Comparison of ENCODE assay signal across 9 cellular contexts in genomic region chr5:127028822-127029457, GRCh38. TPM values are rescaled to one million over a fixed set of nuclear protein-coding genes. Genes with fewer than 3 reads are reported as not detected.
DNase-seq lines count a peak whose midpoint lies in the region; ATAC-seq, FAIRE-seq and TF ChIP-seq lines count a peak whose summit lies in the region.
"Had no signal": no experiment of that assay in that cellular context is flagged by ENCODE, and none has a peak within 500 bp of the region (broad histone marks: within the 10 kb centered on the region; RNA-seq: fewer than 3 reads in every experiment).

No MANE protein-coding gene starts in this region.

- peaks cover 27% of the 10 kb centered on the region for H3K79me2 ChIP-seq in GM23338 (replicated peaks; ENCODE audit: insufficient read depth)

- intact Hi-C loops in sciatic nerve (cut with DNase I), result no loop called here

- peaks cover 41% of the 10 kb centered on the region for H3K27me3 ChIP-seq in GM23338 (ENCODE audit: insufficient read depth)

- H4K20me1 ChIP-seq in GM23338 (replicated peaks; ENCODE audit: insufficient read depth), result peaks cover 6% of the 10 kb centered on the region; the same call in 1 of the 2 replicates

- TF ChIP-seq CTCF in GM23338 (conservative IDR thresholded peaks at IDR 0.05; ENCODE audit: low read depth in 2 of 2), result no peak
- no peak for TF ChIP-seq CTCF in fibroblast of the aortic adventitia (IDR thresholded peaks at IDR 0.05; ENCODE audit: insufficient read depth, low read length)

- ATAC-seq in GM23338 (no peak), sciatic nerve (no peak), HG02571 (IDR thresholded peaks at IDR 0.05; ENCODE audit: unreplicated experiment) (no peak)

- peak; percentile 43 for DNase-seq in ACHN
- no peak for DNase-seq in GM23338 (ENCODE audit: low spot score)
- DNase-seq in SK-N-DZ (ENCODE audit: low spot score), result peak; percentile 62
- peak; percentile 34 for DNase-seq in fibroblast of the aortic adventitia (ENCODE audit: low read depth)
- peak; percentile 58 for DNase-seq in sciatic nerve (ENCODE audit: low spot score)
- DNase-seq in activated CD4-positive, CD25-positive, alpha-beta regulatory T cell treated with anti-CD3 and anti-CD28 coated beads, Interleukin-2, amount 50 U/mL, for 72 hours, result no peak
- DNase-seq in H54 (ENCODE audit: insufficient read length, low spot score), result no peak

- no peaks in the 10 kb centered on the region for H3K36me3 ChIP-seq in GM23338 (ENCODE audit: insufficient read depth)

- peaks cover 20% of the 10 kb centered on the region for H3K27me3 Mint-ChIP-seq in GM23338 (ENCODE audit: insufficient read depth, low read depth, poor library complexity)

- no peak overlapping the region for H3K27ac ChIP-seq in GM23338 (ENCODE audit: low read depth)

- H3K4me3 ChIP-seq in GM23338 (peak overlapping the region; percentile 76), fibroblast of the aortic adventitia (ENCODE audit: low read depth, low read length) (peak overlapping the region; percentile 96)

- H3K4me1 ChIP-seq in GM23338 (ENCODE audit: insufficient read depth), result peaks cover 32% of the 10 kb centered on the region

- no peak for TF ChIP-seq POLR2A in H54 (IDR thresholded peaks at IDR 0.05; ENCODE audit: low read depth, low read length)

- H3K36me3 Mint-ChIP-seq in GM23338 (ENCODE audit: low read depth), result no peaks in the 10 kb centered on the region

- peaks cover 5% of the 10 kb centered on the region; the same call in 1 of the 2 replicates for H3K9me2 ChIP-seq in GM23338 (ENCODE audit: insufficient read depth)

- H3K4me3 Mint-ChIP-seq in GM23338, result peak overlapping the region; percentile 83

- no peak overlapping the region for H3K27ac Mint-ChIP-seq in GM23338

- 0 out of 3 replicates have a peak, but pooled peaks cover 2% of the 10 kb centered on the region for H3K9me3 Mint-ChIP-seq in GM23338
- H3K9me3 Mint-ChIP-seq: dendritic cell treated with granulocyte-macrophage colony-stimulating factor and Interleukin-4, amounts not matched to agents 40 ng/mL and 50 ng/mL, for 4 days had no signal

- peaks cover 31% of the 10 kb centered on the region for H3K4me1 Mint-ChIP-seq in GM23338

- no peak for FAIRE-seq in H54 (lab: Jason Lieb, UNC)

- in situ Hi-C loops in ACHN (cut with HindIII; ENCODE audit: low pct_ligation_motif_present, low pct_unique_long_range_greater_than_20kb, low sequenced_read_pairs), result no loop called here

- peak overlapping the region; percentile 91 for H3K4me2 ChIP-seq in GM23338

- peaks cover 8% of the 10 kb centered on the region for H3F3A ChIP-seq in GM23338 (replicated peaks; ENCODE audit: low read depth)

- H2AFZ ChIP-seq in GM23338, result no peak overlapping the region

TF ChIP-seq in GM23338, 12 proteins besides CTCF, POLR2A, EP300 and RAD21 (continues in another document):
- TF ChIP-seq REST (IDR thresholded peaks at IDR 0.05; ENCODE audit: unreplicated experiment) (no peak), CREB1 (CRISPR knock-in tag; IDR thresholded peaks at IDR 0.05; ENCODE audit: low read depth) (no peak), ZNF114 (CRISPR knock-in tag; IDR thresholded peaks at IDR 0.05) (no peak), NANOG (IDR thresholded peaks at IDR 0.05; ENCODE audit: borderline replicate concordance) (no peak), ETS1 (IDR thresholded peaks at IDR 0.05) (no peak), JUNB (IDR thresholded peaks at IDR 0.05; ENCODE audit: unreplicated experiment) (no peak), STAT1 (IDR thresholded peaks at IDR 0.05; ENCODE audit: unreplicated experiment) (no peak), EZH2phosphoT487 (IDR thresholded peaks at IDR 0.05; ENCODE audit: unreplicated experiment) (no peak)

RNA-seq across cellular contexts. Expression of gene MARCHF3, which starts 1.4 kb away (rescaled TPM):
- 12.5 and 12.7 TPM in 2 replicates for total RNA-seq in GM23338 (2014; rRNA removed; shearing (Covaris generic))
- 7.0 and 8.7 TPM in 2 replicates for polyA plus RNA-seq in GM23338 (2016; fragmentation: Nextera tagmentation; extraction: Ambion mirVana)
- polyA plus RNA-seq in SK-N-DZ (2014; cell fraction: cytosol; rRNA removed), result 1.9 and 2.4 TPM in 2 replicates
- 1.2 and 4.3 TPM in 2 replicates for polyA plus RNA-seq in SK-N-DZ (2014; cell fraction: nucleus; rRNA removed)
- total RNA-seq in fibroblast of the aortic adventitia (ENCODE audit: low replicate concordance) (5.5 and 16.9 TPM in 2 replicates), sciatic nerve (14.8 TPM)

RNA-seq across cellular contexts. Expression of gene C5orf63, which starts 44.4 kb away (rescaled TPM):
- total RNA-seq in GM23338 (2014; rRNA removed; shearing (Covaris generic)), result 2.1 and 6.8 TPM in 2 replicates
- polyA plus RNA-seq in GM23338 (2016; fragmentation: Nextera tagmentation; extraction: Ambion mirVana), result 8.1 and 10.5 TPM in 2 replicates
- polyA plus RNA-seq in SK-N-DZ (2014; cell fraction: cytosol; rRNA removed), result 9.7 and 16.6 TPM in 2 replicates
- polyA plus RNA-seq in SK-N-DZ (2014; cell fraction: nucleus; rRNA removed), result 39.3 and 41.1 TPM in 2 replicates
- 4.0 and 6.3 TPM in 2 replicates for total RNA-seq in fibroblast of the aortic adventitia (ENCODE audit: low replicate concordance)
- 8.9 TPM for total RNA-seq in sciatic nerve

Comparison
In these comparisons a context has a peak if more than half of its experiments do, and no peak if none do; other contexts are left out.
1. DNase-seq: peak in ACHN (single experiment), SK-N-DZ (single experiment), fibroblast of the aortic adventitia (single experiment) and sciatic nerve (single experiment); none in GM23338 (single experiment), activated CD4-positive, CD25-positive, alpha-beta regulatory T cell treated with anti-CD3 and anti-CD28 coated beads, Interleukin-2, amount 50 U/mL, for 72 hours (single experiment) and H54 (single experiment).